13 cellular contexts compared by ENCODE assay signal in the genomic region with DNA sequence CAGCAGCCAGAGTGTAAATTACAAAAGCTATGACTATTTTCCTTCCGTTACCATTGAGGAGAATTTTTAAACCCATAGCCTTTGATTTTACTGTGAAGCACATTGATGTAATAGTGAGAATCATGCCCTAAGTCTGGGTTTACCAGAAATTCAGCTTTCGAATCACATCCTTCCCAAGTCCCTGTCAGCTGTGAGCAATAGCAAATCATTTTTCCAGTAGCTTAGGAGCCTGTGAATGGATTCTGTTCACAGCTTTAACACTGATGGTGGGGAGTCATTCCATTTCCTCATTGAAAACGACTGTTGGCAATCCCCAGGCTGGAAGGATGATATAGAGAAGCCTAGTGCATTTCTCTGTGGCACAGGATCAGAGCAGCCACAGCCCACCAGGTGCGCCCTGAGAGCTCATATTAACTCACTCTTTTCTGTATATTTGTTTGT.
DNase-seq lines count a peak whose midpoint lies in the region; ATAC-seq and TF ChIP-seq lines count a peak whose summit lies in the region.
"Had no signal": no experiment of that assay in that cellular context is flagged by ENCODE, and none has a peak within 500 bp of the region (broad histone marks: within the 10 kb centered on the region; RNA-seq: fewer than 3 reads in every experiment).

No MANE protein-coding gene starts in this region.

- peak; percentile 33 for DNase-seq in NCI-H510A (lab: John Stamatoyannopoulos, UW)
- no peak for DNase-seq in H9
- DNase-seq in NCI-H1930 (lab: John Stamatoyannopoulos, UW) = no peak
- DNase-seq in erythroblast (lab: John Stamatoyannopoulos, UW) = no peak
- DNase-seq: EL, left ventricle myocardium inferior, NCI-H1694, Right ventricle myocardium superior had no signal

- H2BK5ac ChIP-seq in H9 (ENCODE audit: insufficient read length, low read length) = no peak overlapping the region

- no peak overlapping the region for H4K5ac ChIP-seq in H9 (ENCODE audit: insufficient read length, low read depth, low read length)

- H3K4me3 Mint-ChIP-seq in nephron (no peak overlapping the region), H9 (no peak overlapping the region)

- H3K56ac ChIP-seq in H9 (ENCODE audit: insufficient read length, low read depth, low read length) = no peak overlapping the region

- no CpG with 5 or more reads among the region's 4 CpGs for WGBS in H9 (ENCODE audit: extremely low coverage, insufficient read length, low lambda C conversion rate)

- H3K27me3 ChIP-seq in H9 (ENCODE audit: insufficient read depth, low read length) = no peaks in the 10 kb centered on the region

- no peak overlapping the region for H3T11ph ChIP-seq in H9 (ENCODE audit: low read length)

- no peak overlapping the region for H4K8ac ChIP-seq in H9 (replicated peaks; ENCODE audit: insufficient read length, low read depth, low read length)

- TF ChIP-seq POLR2A in erythroblast (IDR thresholded peaks at IDR 0.05; ENCODE audit: low read length) = no peak

- H3K27ac ChIP-seq in H9 (ENCODE audit: insufficient read length, low read depth, low read length) = no peak overlapping the region
- H3K27ac ChIP-seq: left ventricle myocardium inferior, prostate gland had no signal

- no peaks in the 10 kb centered on the region for H3K27me3 Mint-ChIP-seq in nephron (ENCODE audit: low read depth)
- H3K27me3 Mint-ChIP-seq in H9 (ENCODE audit: low read depth) = no peaks in the 10 kb centered on the region

- H4K91ac ChIP-seq in H9 (ENCODE audit: insufficient read length, low read depth, low read length) = no peak overlapping the region

- H3K27ac Mint-ChIP-seq in nephron = peak overlapping the region; percentile 39 to 69 (median 60)
- no peak overlapping the region for H3K27ac Mint-ChIP-seq in H9

- no peak overlapping the region for H2AFZ ChIP-seq in H9 (ENCODE audit: low read length)

- H3K4me2 ChIP-seq in H9 (ENCODE audit: insufficient read depth, insufficient read length, low read length) = no peak overlapping the region

- no peak overlapping the region for H2AK5ac ChIP-seq in H9 (ENCODE audit: insufficient read length, low read length)

- H2BK20ac ChIP-seq in H9 (ENCODE audit: low read depth, low read length, poor library complexity, severe bottlenecking) = no peak overlapping the region

- no peaks in the 10 kb centered on the region for H3K23me2 ChIP-seq in H9 (ENCODE audit: insufficient read length, low read depth, low read length, poor library complexity, severe bottlenecking)

- no peak overlapping the region for H3K9ac ChIP-seq in H9 (ENCODE audit: extremely low read depth, insufficient read length, low read length)

- H3K4me1 Mint-ChIP-seq in nephron (peaks cover 39% of the 10 kb centered on the region), H9 (peaks cover 18 to 19% of the 10 kb centered on the region in 2 experiments)

- no peaks in the 10 kb centered on the region for H3K79me1 ChIP-seq in H9 (ENCODE audit: insufficient read depth, low read depth, low read length, poor library complexity, severe bottlenecking)

- H3K23ac ChIP-seq in H9 (ENCODE audit: insufficient read length, low read depth, low read length) = no peak overlapping the region

- no peaks in the 10 kb centered on the region for H3K79me2 ChIP-seq in H9 (ENCODE audit: insufficient read depth, low read length)

- H3K9me3 Mint-ChIP-seq in nephron = no peaks in the 10 kb centered on the region
- no peaks in the 10 kb centered on the region for H3K9me3 Mint-ChIP-seq in H9

- H2BK12ac ChIP-seq in H9 (ENCODE audit: insufficient read length, low read depth, low read length) = no peak overlapping the region

- H3K4ac ChIP-seq in H9 (ENCODE audit: low read depth, low read length) = no peak overlapping the region

- TF ChIP-seq CTCF in nephron (IDR thresholded peaks at IDR 0.05; ENCODE audit: unreplicated experiment in 3 of 3) = no peak
- TF ChIP-seq CTCF in H9 (conservative IDR thresholded peaks at IDR 0.05) = no peak

- no peak overlapping the region for H3K18ac ChIP-seq in H9 (ENCODE audit: insufficient read length, low read depth, low read length)

- no peak overlapping the region for H3K14ac ChIP-seq in H9 (ENCODE audit: insufficient read depth, low read length)

- H4K20me1 ChIP-seq in H9 (ENCODE audit: control insufficient read depth, insufficient read depth, insufficient read length) = no peaks in the 10 kb centered on the region

- peaks cover 4% of the 10 kb centered on the region for H3K36me3 Mint-ChIP-seq in nephron (ENCODE audit: low read depth)
- H3K36me3 Mint-ChIP-seq in H9 (ENCODE audit: insufficient read depth in 1 of 3, low read depth in 3 of 3) = no peaks in the 10 kb centered on the region

- no peak overlapping the region for H2BK15ac ChIP-seq in H9 (ENCODE audit: low read depth, low read length)

- H3K4me1 ChIP-seq in H9 (ENCODE audit: insufficient read depth, low read length) = peaks cover 3% of the 10 kb centered on the region; the same call in 1 of the 2 replicates
- H3K4me1 ChIP-seq: prostate gland had no signal

- H2BK120ac ChIP-seq in H9 (ENCODE audit: low read depth, low read length, poor library complexity, severe bottlenecking) = no peak overlapping the region

- H3K9me3 ChIP-seq in H9 (ENCODE audit: control insufficient read depth, low read depth, low read length) = no peaks in the 10 kb centered on the region
- H3K9me3 ChIP-seq: left ventricle myocardium inferior, prostate gland had no signal

- ATAC-seq in GM18520 (IDR thresholded peaks at IDR 0.05; ENCODE audit: unreplicated experiment) = peak; percentile 32
- peak; percentile 41 for ATAC-seq in GM21619 (IDR thresholded peaks at IDR 0.05; ENCODE audit: unreplicated experiment)
- ATAC-seq in HG03571 (IDR thresholded peaks at IDR 0.05; ENCODE audit: unreplicated experiment) = no peak

Comparison
In these comparisons a context has a peak if more than half of its experiments do, and no peak if none do; other contexts are left out.
1. H3K27ac Mint-ChIP-seq: peak in nephron (3 of 3); none in H9 (0 of 3).